ENCODE assay signal across 16 cellular contexts in genomic region chr18:36759167-36759776, GRCh38.
A peak's percentile ranks its signal among the peaks of the same experiment; 100 is the strongest.
DNase-seq lines count a peak whose midpoint lies in the region; ATAC-seq and TF ChIP-seq lines count a peak whose summit lies in the region.
"Had no signal": no experiment of that assay in that cellular context is flagged by ENCODE, and none has a peak within 500 bp of the region (broad histone marks: within the 10 kb centered on the region; RNA-seq: fewer than 3 reads in every experiment).

No MANE protein-coding gene starts in this region.

- peak; percentile 28 for ATAC-seq in body of pancreas
- ATAC-seq in GM21515 (IDR thresholded peaks at IDR 0.05; ENCODE audit: unreplicated experiment) = no peak
- ATAC-seq in GM19397 (IDR thresholded peaks at IDR 0.05; ENCODE audit: unreplicated experiment) = no peak

- H3K36me3 Mint-ChIP-seq in nephron progenitor cell (ENCODE audit: low read depth) = peaks cover 24% of the 10 kb centered on the region

- TF ChIP-seq CTCF in body of pancreas (IDR thresholded peaks at IDR 0.05) = no peak
- TF ChIP-seq CTCF in nephron progenitor cell (IDR thresholded peaks at IDR 0.05) = no peak

- H4K20me1 ChIP-seq in BLaER1 = no peaks in the 10 kb centered on the region
- H4K20me1 ChIP-seq in Karpas-422 (ENCODE audit: insufficient read depth, low read depth, low read length) = no peaks in the 10 kb centered on the region

- H3K4me3 ChIP-seq in BLaER1 (no peak overlapping the region), Karpas-422 (ENCODE audit: low read length) (no peak overlapping the region), body of pancreas (no peak overlapping the region)

- H3K27me3 Mint-ChIP-seq in nephron progenitor cell (ENCODE audit: low read depth, poor library complexity) = no peaks in the 10 kb centered on the region

- H3K36me3 ChIP-seq in BLaER1 (no peaks in the 10 kb centered on the region), Karpas-422 (ENCODE audit: insufficient read depth, low read length) (no peaks in the 10 kb centered on the region), body of pancreas (replicated peaks in 1 of 2; ENCODE audit: insufficient read depth in 1 of 2, low read depth in 2 of 2) (no peaks in the 10 kb centered on the region)

- H3K4me1 Mint-ChIP-seq in nephron progenitor cell = peaks cover 14% of the 10 kb centered on the region

- intact Hi-C loops in body of pancreas (cut with DNase I) = no loop called here

- peak overlapping the region; percentile 56; the same call in 1 of the 2 replicates for H3K27ac ChIP-seq in BLaER1
- H3K27ac ChIP-seq in Karpas-422 (ENCODE audit: low read length) = peak overlapping the region; percentile 26
- H3K27ac ChIP-seq in body of pancreas = peak overlapping the region in 2 of 4 donors; percentile 6 to 39

- peak overlapping the region; percentile 23 for H3K27ac Mint-ChIP-seq in nephron progenitor cell
- H3K27ac Mint-ChIP-seq: H9 had no signal

- no peak overlapping the region for H2AFZ ChIP-seq in Karpas-422 (ENCODE audit: low read length)

- H3K9me3 Mint-ChIP-seq in nephron progenitor cell = no peaks in the 10 kb centered on the region
- H3K9me3 Mint-ChIP-seq: H9 had no signal

- TF ChIP-seq POLR2A in body of pancreas (IDR thresholded peaks at IDR 0.05) = no peak

- no peak overlapping the region for H3K4me3 Mint-ChIP-seq in nephron progenitor cell
- H3K4me3 Mint-ChIP-seq: H9 had no signal

- H3K9me3 ChIP-seq in BLaER1 (0 out of 2 replicates have a peak, but pooled peaks cover 7% of the 10 kb centered on the region), Karpas-422 (ENCODE audit: low read length) (no peaks in the 10 kb centered on the region), body of pancreas (no peaks in the 10 kb centered on the region)
- H3K9me3 ChIP-seq: Caco-2 had no signal

- H3K4me1 ChIP-seq in BLaER1 (peaks cover 20% of the 10 kb centered on the region), Karpas-422 (ENCODE audit: low read length) (peaks cover 24% of the 10 kb centered on the region), body of pancreas (peaks cover 15% of the 10 kb centered on the region)
- H3K4me1 ChIP-seq: Caco-2 had no signal

- H3K27me3 ChIP-seq in BLaER1 = no peaks in the 10 kb centered on the region
- H3K27me3 ChIP-seq in Karpas-422 (ENCODE audit: low read length) = no peaks in the 10 kb centered on the region
- H3K27me3 ChIP-seq in body of pancreas = no peaks in the 10 kb centered on the region

- no peak overlapping the region for H3K9ac ChIP-seq in BLaER1
- no peak overlapping the region for H3K9ac ChIP-seq in Karpas-422 (ENCODE audit: low read length)

- H3K4me2 ChIP-seq in BLaER1 (peak overlapping the region; percentile 73), Karpas-422 (ENCODE audit: low read depth, low read length, poor library complexity, severe bottlenecking) (no peak overlapping the region)

- DNase-seq in Karpas-422 (no peak), body of pancreas (peak in 1 of 4 donors; percentile 25), nephron progenitor cell (peak; percentile 14), DMS153 treated with DMSO at 0.1 percent for 48 hours (lab: John Stamatoyannopoulos, UW; ENCODE audit: unreplicated experiment) (no peak)
- DNase-seq: Caco-2, DMS153, EL, H9, KBM-7, NCI-H1436, NCI-H2029, NCI-H2171, NCI-H446 treated with DMSO at 0.1 percent for 48 hours had no signal

- 35 to 42% methylated on average over 6 of the region's 6 CpGs for WGBS in body of pancreas, 2 donors

- H3K9me2 ChIP-seq in Karpas-422 (replicated peaks; ENCODE audit: insufficient read depth, low read length) = no peaks in the 10 kb centered on the region

- no peaks in the 10 kb centered on the region for H3K79me2 ChIP-seq in Karpas-422 (ENCODE audit: low read length)
